Comparison of ENCODE assay signal across 23 cellular contexts in the genomic region with DNA sequence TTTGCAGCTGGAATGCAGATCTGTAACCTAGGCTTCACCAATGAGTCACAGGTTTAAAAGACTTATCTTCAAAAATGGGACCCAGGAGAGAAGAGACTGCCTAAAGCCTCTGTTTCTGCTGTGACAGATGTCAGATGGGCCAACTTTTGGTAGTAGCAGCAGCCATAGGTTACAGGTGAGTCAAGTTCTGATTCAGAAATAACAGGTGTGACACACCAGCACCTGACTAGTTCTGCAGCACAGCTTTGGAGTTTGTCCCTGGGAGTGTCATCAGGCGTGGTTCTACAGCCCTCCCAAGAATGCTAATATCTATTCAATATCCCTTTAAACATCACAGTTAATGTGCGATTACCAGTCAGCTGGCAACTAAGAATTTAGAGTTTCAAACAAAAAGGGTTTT.
A peak's percentile ranks its signal among the peaks of the same experiment; 100 is the strongest.
DNase-seq lines count a peak whose midpoint lies in the region; ATAC-seq and TF ChIP-seq lines count a peak whose summit lies in the region.
"Had no signal": no experiment of that assay in that cellular context is flagged by ENCODE, and none has a peak within 500 bp of the region (broad histone marks: within the 10 kb centered on the region; RNA-seq: fewer than 3 reads in every experiment).

No MANE protein-coding gene starts in this region.

- TF ChIP-seq CTCF in DND-41 (IDR thresholded peaks at IDR 0.05; ENCODE audit: borderline replicate concordance, extremely low read depth, low read length, poor library complexity, severe bottlenecking) = no peak

- H4K20me1 ChIP-seq in DND-41 (ENCODE audit: insufficient read depth, low read length) = no peaks in the 10 kb centered on the region

- H3K4me3 ChIP-seq in DND-41 (ENCODE audit: low read depth in 1 of 2, low read length in 2 of 2) (no peak overlapping the region), HUES6 (ENCODE audit: low read depth, low read length) (no peak overlapping the region), duodenal mucosa (ENCODE audit: low read depth in 1 of 2, low read length in 2 of 2) (no peak overlapping the region)

- peak overlapping the region; percentile 49; the same call in 1 of the 2 replicates for H3K27ac ChIP-seq in DND-41 (ENCODE audit: low read length)
- H3K27ac ChIP-seq in HUES6 (ENCODE audit: low read depth, low read length) = 0 out of 2 replicates have a peak overlapping the region, but pooled peaks have one; percentile 23
- peak overlapping the region; percentile 64 for H3K27ac ChIP-seq in duodenal mucosa (ENCODE audit: low read depth, low read length)
- H3K27ac ChIP-seq: HL-60, neutrophil, VCaP had no signal

- H3K4me1 ChIP-seq in DND-41 (ENCODE audit: insufficient read depth, low read length) (no peaks in the 10 kb centered on the region), HUES6 (ENCODE audit: control insufficient read depth, insufficient read depth, low read length) (peaks cover 19% of the 10 kb centered on the region), duodenal mucosa (ENCODE audit: control insufficient read depth in 1 of 2, insufficient read depth in 2 of 2, low read length in 2 of 2) (peaks cover 0 to 10% of the 10 kb centered on the region in 2 donors)

- H2AFZ ChIP-seq in DND-41 (ENCODE audit: low read depth, low read length) = no peak overlapping the region

- H3K9me3 ChIP-seq in DND-41 (ENCODE audit: insufficient read depth, low read length, severe bottlenecking) = no peaks in the 10 kb centered on the region
- no peaks in the 10 kb centered on the region for H3K9me3 ChIP-seq in HUES6 (ENCODE audit: control insufficient read depth, insufficient read depth, low read depth, low read length)
- H3K9me3 ChIP-seq in duodenal mucosa (ENCODE audit: control insufficient read depth in 1 of 2, low read length in 2 of 2) = no peaks in the 10 kb centered on the region
- H3K9me3 ChIP-seq: neutrophil had no signal

- no peaks in the 10 kb centered on the region for H3K36me3 ChIP-seq in DND-41 (ENCODE audit: insufficient read depth, low read length)
- no peaks in the 10 kb centered on the region for H3K36me3 ChIP-seq in HUES6 (ENCODE audit: control insufficient read depth, insufficient read depth, low read length)
- H3K36me3 ChIP-seq in duodenal mucosa (ENCODE audit: control insufficient read depth in 1 of 2, insufficient read depth in 2 of 2, low read length in 2 of 2) = no peaks in the 10 kb centered on the region
- H3K36me3 ChIP-seq: neutrophil had no signal

- H3K27me3 ChIP-seq in DND-41 (ENCODE audit: insufficient read depth, low read length, poor library complexity) (no peaks in the 10 kb centered on the region), HUES6 (ENCODE audit: control insufficient read depth, insufficient read depth, low read length) (no peaks in the 10 kb centered on the region), duodenal mucosa (ENCODE audit: control insufficient read depth in 1 of 2, insufficient read depth in 2 of 2, low read length in 2 of 2) (no peaks in the 10 kb centered on the region)
- H3K27me3 ChIP-seq: neutrophil had no signal

- ATAC-seq in DND-41 (ENCODE audit: insufficient read depth, low read depth) (no peak), GM19455 (IDR thresholded peaks at IDR 0.05; ENCODE audit: unreplicated experiment) (no peak), HG02973 (IDR thresholded peaks at IDR 0.05; ENCODE audit: unreplicated experiment) (no peak)

- H3K9ac ChIP-seq in DND-41 (ENCODE audit: low read depth, low read length) (no peak overlapping the region), HUES6 (ENCODE audit: low read length) (peak overlapping the region; percentile 57), duodenal mucosa (ENCODE audit: low read depth in 1 of 2, low read length in 2 of 2) (peak overlapping the region in 1 of 2 donors; percentile 7)

- no peaks in the 10 kb centered on the region for H3K79me2 ChIP-seq in DND-41 (ENCODE audit: insufficient read depth, low read length)

- DNase-seq in DND-41 (no peak), mucosa of gallbladder (ENCODE audit: low spot score) (peak; percentile 81), NCI-H1092 (lab: John Stamatoyannopoulos, UW) (no peak)
- no peak for DNase-seq in activated CD8-positive, alpha-beta memory T cell treated with anti-CD3 and anti-CD28 coated beads, Interleukin-2, amount 50 U/mL, for 48 hours
- DNase-seq: activated CD4-positive, alpha-beta memory T cell treated with anti-CD3 and anti-CD28 coated beads for 36 hours; activated naive CD4-positive, alpha-beta T cell treated with anti-CD3 and anti-CD28 coated beads, Interleukin-2, amount 50 U/mL, for 16 hours; activated T-cell treated with anti-CD3 and anti-CD28 coated beads, Interleukin-2, amount 50 U/mL, for 72 hours; aorta; hypothalamus; NCI-H1048; NCI-H2107; NCI-H524; SHP77 treated with DMSO at 0.1 percent for 48 hours; stimulated activated CD4-positive, alpha-beta T cell treated with anti-CD3 and anti-CD28 coated beads, Interleukin-12 subunit alpha, Interleukin-12 subunit beta, amount 100 ng/mL, for 4 hours; stimulated activated CD8-positive, alpha-beta memory T cell treated with anti-CD3 and anti-CD28 coated beads, Interleukin-4, amount 100 ng/mL, for 48 hours; substantia nigra had no signal

- H3K4me2 ChIP-seq in DND-41 (ENCODE audit: insufficient read depth, low read length) = no peak overlapping the region
